8 cellular contexts compared by ENCODE assay signal in the genomic region with DNA sequence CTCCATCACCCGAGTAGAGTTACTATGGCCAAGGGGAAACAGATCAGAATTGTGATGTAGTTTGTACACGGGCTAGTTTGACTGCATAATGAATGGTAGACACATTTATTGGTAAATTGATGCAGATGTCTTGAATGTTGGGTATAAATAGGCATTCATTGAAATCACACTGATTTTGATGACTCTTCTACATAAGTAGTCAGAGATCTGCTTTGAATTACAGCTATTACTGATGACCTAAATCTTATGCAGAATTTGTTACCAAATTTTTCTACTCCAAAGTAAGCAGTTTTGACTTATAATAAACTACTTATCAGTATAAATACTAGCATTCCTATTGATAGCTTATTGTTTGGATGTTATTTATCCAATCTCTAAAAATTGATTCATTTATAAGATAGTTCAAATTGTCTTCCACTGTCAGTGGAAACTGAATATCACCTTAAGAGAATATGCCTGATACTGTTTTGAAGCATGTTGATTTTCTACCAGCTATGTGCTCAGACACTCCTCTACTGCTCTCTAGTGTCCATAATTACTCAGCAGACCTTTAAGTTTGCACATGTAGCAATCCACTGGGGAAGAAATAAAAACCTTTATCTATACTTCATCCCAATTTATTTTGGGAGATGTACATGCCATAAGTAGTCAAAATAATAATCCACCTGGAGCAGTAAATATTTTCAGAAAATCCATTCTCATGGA.
DNase-seq lines count a peak whose midpoint lies in the region; ATAC-seq, FAIRE-seq and TF ChIP-seq lines count a peak whose summit lies in the region.

No MANE protein-coding gene starts in this region.

- H3K4ac ChIP-seq in H1 (replicated peaks; ENCODE audit: insufficient read length, low read depth, low read length) = peak overlapping the region; percentile 36

- CTCF ChIA-PET in H1 (lab: Charles Lee; ENCODE audit: partially characterized antibody) = interaction anchor here (0.7 to 8.3 kb wide), 51 partner anchors 8 to 880 kb away, joined by 3 to 76 read pairs (median 4); no protein-coding TSS in a partner anchor

- H2BK5ac ChIP-seq in H1 (ENCODE audit: low read depth, low read length) = peak overlapping the region; percentile 54; the same call in 1 of the 2 replicates

- peak; percentile 94 to 98 for TF ChIP-seq RAD21 in H1 (IDR thresholded peaks at IDR 0.05 in 1 of 2, conservative IDR thresholded peaks at IDR 0.05 in 1 of 2; ENCODE audit: low read depth in 2 of 2, low read length in 2 of 2)

- H3K9me3 ChIP-seq in H1 (ENCODE audit: insufficient read depth in 2 of 2, low read depth in 1 of 2, low read length in 1 of 2) (no peaks in the 10 kb centered on the region), mucosa of descending colon (no peaks in the 10 kb centered on the region), MG63 (no peaks in the 10 kb centered on the region)

- H3K4me2 ChIP-seq in H1 (ENCODE audit: insufficient read depth in 1 of 2, low read depth in 2 of 2, low read length in 2 of 2) = no peak overlapping the region

- no peaks in the 10 kb centered on the region for H4K20me1 ChIP-seq in H1 (replicated peaks in 1 of 2; ENCODE audit: control insufficient read depth in 1 of 2, insufficient read depth in 2 of 2, low read length in 2 of 2)

- TF ChIP-seq EP300 in H1 (IDR thresholded peaks at IDR 0.05; ENCODE audit: borderline replicate concordance in 1 of 2, low read depth in 2 of 2, low read length in 2 of 2) = no peak

- no peak overlapping the region for H2BK120ac ChIP-seq in H1 (replicated peaks; ENCODE audit: low read depth, low read length)

- no peak overlapping the region for H4K5ac ChIP-seq in H1 (ENCODE audit: insufficient read length, low read depth, low read length)

- no peak overlapping the region for H3K56ac ChIP-seq in H1 (replicated peaks; ENCODE audit: insufficient read length, low read depth, low read length)

- H2BK15ac ChIP-seq in H1 (ENCODE audit: low read length) = peak overlapping the region; percentile 76; the same call in 1 of the 2 replicates

- whole genome bisulfite sequencing in H1 (ENCODE audit: extremely low coverage in 1 of 2, insufficient coverage in 1 of 2, insufficient read length in 1 of 2, insufficient replicate concordance in 2 of 2, low coverage in 1 of 2, low lambda C conversion rate in 2 of 2, missing lambda C conversion rate in 1 of 2), 2 experiments = 91% methylated on average over 2 of the region's 2 CpGs; no CpG with 5 or more reads in 1 of the 2 experiments

- H3K4me1 ChIP-seq in H1 (replicated peaks in 1 of 4; ENCODE audit: control insufficient read depth in 3 of 4, insufficient read depth in 4 of 4, low read length in 3 of 4) = peaks cover 0 to 3% (median 0%) of the 10 kb centered on the region in 4 experiments; a peak in 2 of 7 replicates
- H3K4me1 ChIP-seq in mucosa of descending colon (ENCODE audit: low read depth) = no peaks in the 10 kb centered on the region

- H3K4me3 ChIP-seq in HL-60 (replicated peaks; ENCODE audit: insufficient read depth, low read length) = no peak overlapping the region
- no peak overlapping the region for H3K4me3 ChIP-seq in H1 (ENCODE audit: extremely low read depth in 1 of 4, insufficient read depth in 2 of 4, low read depth in 3 of 4, low read length in 4 of 4)
- H3K4me3 ChIP-seq in mucosa of descending colon = no peak overlapping the region
- H3K4me3 ChIP-seq in MG63 = no peak overlapping the region

- intact Hi-C loops in mucosa of descending colon (cut with DNase I, micrococcal nuclease) = loop anchor here (5.0 to 10.0 kb wide), 3 partner anchors 435 to 748 kb away; no protein-coding TSS in a partner anchor

- H2BK20ac ChIP-seq in H1 (ENCODE audit: low read length) = peak overlapping the region; percentile 93

- peak; percentile 91 for FAIRE-seq in H1 (lab: Jason Lieb, UNC)

- H4K8ac ChIP-seq in H1 (ENCODE audit: extremely low read depth, insufficient read depth, low read length) = no peak overlapping the region

- no peaks in the 10 kb centered on the region for H3K79me1 ChIP-seq in H1 (ENCODE audit: low read depth, low read length)

- POLR2A ChIA-PET in H1 (lab: Charles Lee; ENCODE audit: partially characterized antibody) = interaction anchor here (0.9 to 1.8 kb wide), 8 partner anchors 113 to 324 kb away, joined by 3 to 8 read pairs (median 4); no protein-coding TSS in a partner anchor

- peak overlapping the region; percentile 62 for H2BK12ac ChIP-seq in H1 (ENCODE audit: low read depth, low read length)

- H3K9ac ChIP-seq in H1 (replicated peaks in 1 of 4; ENCODE audit: extremely low read depth in 1 of 4, low read depth in 3 of 4, low read length in 3 of 4) = no peak overlapping the region

- TF ChIP-seq CTCF in HL-60 (IDR thresholded peaks at IDR 0.05; ENCODE audit: insufficient read depth, low read length) = peak; percentile 7
- TF ChIP-seq CTCF in H1 (IDR thresholded peaks at IDR 0.05; ENCODE audit: control extremely low read depth in 1 of 3, insufficient read depth in 1 of 3, low read depth in 1 of 3, low read length in 3 of 3) = peak in 2 of 3 experiments; percentile 65 to 76; a peak in 3 of 4 replicates
- TF ChIP-seq CTCF in mucosa of descending colon (IDR thresholded peaks at IDR 0.05) = no peak

- H3K79me2 ChIP-seq in H1 (ENCODE audit: control insufficient read depth in 1 of 2, insufficient read depth in 2 of 2, low read length in 2 of 2) = no peaks in the 10 kb centered on the region

- no peak for TF ChIP-seq POLR2A in H1 (IDR thresholded peaks at IDR 0.05; ENCODE audit: control extremely low read depth in 1 of 2, low read depth in 2 of 2, low read length in 2 of 2)

- H3K27me3 ChIP-seq in HL-60 (ENCODE audit: insufficient read depth, poor library complexity, severe bottlenecking) (no peaks in the 10 kb centered on the region), H1 (replicated peaks in 1 of 4; ENCODE audit: control insufficient read depth in 3 of 4, extremely low read depth in 1 of 4, insufficient read depth in 3 of 4, low read length in 3 of 4) (no peaks in the 10 kb centered on the region), MG63 (no peaks in the 10 kb centered on the region)

- ATAC-seq in mucosa of descending colon (peak; percentile 70), GM18907 (IDR thresholded peaks at IDR 0.05; ENCODE audit: unreplicated experiment) (no peak), GM21515 (IDR thresholded peaks at IDR 0.05; ENCODE audit: unreplicated experiment) (no peak)

- H3K23me2 ChIP-seq in H1 (ENCODE audit: low read depth, low read length) = 0 out of 2 replicates have a peak, but pooled peaks cover 2% of the 10 kb centered on the region

- H3K36me3 ChIP-seq in H1 (ENCODE audit: control insufficient read depth in 2 of 4, insufficient read depth in 4 of 4, low read length in 3 of 4) = no peaks in the 10 kb centered on the region
- H3K36me3 ChIP-seq in mucosa of descending colon (ENCODE audit: low read depth) = no peaks in the 10 kb centered on the region
- H3K36me3 ChIP-seq in MG63 = no peaks in the 10 kb centered on the region; the same call in 1 of the 2 replicates

- no peak overlapping the region for H3K23ac ChIP-seq in H1 (ENCODE audit: insufficient read length)

- no peak overlapping the region for H3K14ac ChIP-seq in H1 (ENCODE audit: insufficient read length)

- H4K91ac ChIP-seq in H1 (replicated peaks; ENCODE audit: insufficient read length, low read length) = peak overlapping the region; percentile 79

- no peak overlapping the region for H2AFZ ChIP-seq in H1 (ENCODE audit: low read length)

- H3K27ac ChIP-seq in HL-60 (replicated peaks) (no peak overlapping the region), H1 (ENCODE audit: low read depth, low read length) (no peak overlapping the region)

- DNase-seq in AG20443 (ENCODE audit: low spot score) = peak; percentile 61
- DNase-seq in HL-60 (ENCODE audit: low read depth in 1 of 2, low spot score in 1 of 2) = no peak
- DNase-seq in NCI-H774 (lab: John Stamatoyannopoulos, UW) = peak; percentile 20
- DNase-seq in H1 (ENCODE audit: low read depth in 1 of 2, low spot score in 2 of 2) = no peak
- no peak for DNase-seq in mucosa of descending colon
- DNase-seq in MG63 = no peak

- H2AK5ac ChIP-seq in H1 (ENCODE audit: low read depth, low read length) = no peak overlapping the region

- no peak overlapping the region for H3K18ac ChIP-seq in H1 (ENCODE audit: extremely low read depth, low read length)

TF ChIP-seq in H1, 55 proteins besides CTCF, POLR2A, EP300 and RAD21:
- TF ChIP-seq GABPA (IDR thresholded peaks at IDR 0.05; ENCODE audit: borderline replicate concordance, insufficient read depth, low read length) (no peak), CEBPB (IDR thresholded peaks at IDR 0.05; ENCODE audit: low read depth, low read length) (peak; percentile 45; the same call in 1 of the 2 replicates)

Comparison
In these comparisons a context has a peak if more than half of its experiments do, and no peak if none do; other contexts are left out.
1. DNase-seq: peak in AG20443 (single experiment) and NCI-H774 (single experiment); none in HL-60 (0 of 2), H1 (0 of 2), mucosa of descending colon (0 of 3) and MG63 (single experiment).